In the genomic region with DNA sequence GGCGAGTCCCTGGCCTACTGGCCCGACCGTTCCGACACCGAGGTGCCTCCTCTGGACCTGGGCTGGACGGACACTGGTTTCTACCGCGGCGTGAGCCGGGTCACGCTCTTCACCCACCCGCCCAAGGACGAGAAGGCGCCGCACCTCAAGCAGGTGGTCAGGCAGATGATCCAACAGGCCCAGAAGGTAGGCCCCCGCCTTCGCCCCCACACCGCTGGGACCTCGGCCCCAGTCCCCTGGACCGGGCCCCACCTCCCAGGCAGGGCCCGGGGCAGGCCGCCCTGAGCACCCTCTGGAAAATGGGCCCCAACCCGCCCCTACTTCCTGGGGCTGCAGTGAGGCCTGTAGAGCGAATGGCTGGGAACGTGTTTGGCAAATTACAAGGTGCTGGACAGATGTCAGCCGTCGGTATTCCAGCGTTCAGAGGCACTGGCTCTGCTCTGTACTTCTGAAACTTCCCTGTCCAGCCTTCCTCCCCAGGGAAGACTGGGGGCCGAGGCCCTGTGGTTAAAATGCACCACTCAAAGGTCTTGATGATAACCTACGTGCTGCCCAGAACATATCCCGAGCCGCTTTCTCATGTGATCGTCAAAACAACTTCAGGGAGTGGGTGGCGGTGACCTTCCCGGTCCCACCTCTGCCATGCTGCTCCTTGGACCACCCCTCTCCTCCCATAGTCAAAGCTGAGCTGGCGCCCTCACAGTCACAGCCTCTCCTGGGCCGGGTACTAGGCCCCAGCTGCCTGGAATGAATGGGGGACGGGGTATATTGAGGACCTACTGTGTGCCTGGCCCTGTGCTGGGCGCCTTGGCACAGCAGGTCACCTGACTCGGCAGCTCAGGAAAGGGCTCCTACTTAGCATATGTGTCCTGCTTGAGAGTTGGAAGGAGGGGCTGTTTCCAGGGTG, we compare ENCODE assay signal across 1 cellular context.
TF ChIP-seq lines count a peak whose summit lies in the region.

No MANE protein-coding gene starts in this region.

TF ChIP-seq in GM23338, 12 proteins besides CTCF, POLR2A, EP300 and RAD21:
- TF ChIP-seq, protein P1, sequence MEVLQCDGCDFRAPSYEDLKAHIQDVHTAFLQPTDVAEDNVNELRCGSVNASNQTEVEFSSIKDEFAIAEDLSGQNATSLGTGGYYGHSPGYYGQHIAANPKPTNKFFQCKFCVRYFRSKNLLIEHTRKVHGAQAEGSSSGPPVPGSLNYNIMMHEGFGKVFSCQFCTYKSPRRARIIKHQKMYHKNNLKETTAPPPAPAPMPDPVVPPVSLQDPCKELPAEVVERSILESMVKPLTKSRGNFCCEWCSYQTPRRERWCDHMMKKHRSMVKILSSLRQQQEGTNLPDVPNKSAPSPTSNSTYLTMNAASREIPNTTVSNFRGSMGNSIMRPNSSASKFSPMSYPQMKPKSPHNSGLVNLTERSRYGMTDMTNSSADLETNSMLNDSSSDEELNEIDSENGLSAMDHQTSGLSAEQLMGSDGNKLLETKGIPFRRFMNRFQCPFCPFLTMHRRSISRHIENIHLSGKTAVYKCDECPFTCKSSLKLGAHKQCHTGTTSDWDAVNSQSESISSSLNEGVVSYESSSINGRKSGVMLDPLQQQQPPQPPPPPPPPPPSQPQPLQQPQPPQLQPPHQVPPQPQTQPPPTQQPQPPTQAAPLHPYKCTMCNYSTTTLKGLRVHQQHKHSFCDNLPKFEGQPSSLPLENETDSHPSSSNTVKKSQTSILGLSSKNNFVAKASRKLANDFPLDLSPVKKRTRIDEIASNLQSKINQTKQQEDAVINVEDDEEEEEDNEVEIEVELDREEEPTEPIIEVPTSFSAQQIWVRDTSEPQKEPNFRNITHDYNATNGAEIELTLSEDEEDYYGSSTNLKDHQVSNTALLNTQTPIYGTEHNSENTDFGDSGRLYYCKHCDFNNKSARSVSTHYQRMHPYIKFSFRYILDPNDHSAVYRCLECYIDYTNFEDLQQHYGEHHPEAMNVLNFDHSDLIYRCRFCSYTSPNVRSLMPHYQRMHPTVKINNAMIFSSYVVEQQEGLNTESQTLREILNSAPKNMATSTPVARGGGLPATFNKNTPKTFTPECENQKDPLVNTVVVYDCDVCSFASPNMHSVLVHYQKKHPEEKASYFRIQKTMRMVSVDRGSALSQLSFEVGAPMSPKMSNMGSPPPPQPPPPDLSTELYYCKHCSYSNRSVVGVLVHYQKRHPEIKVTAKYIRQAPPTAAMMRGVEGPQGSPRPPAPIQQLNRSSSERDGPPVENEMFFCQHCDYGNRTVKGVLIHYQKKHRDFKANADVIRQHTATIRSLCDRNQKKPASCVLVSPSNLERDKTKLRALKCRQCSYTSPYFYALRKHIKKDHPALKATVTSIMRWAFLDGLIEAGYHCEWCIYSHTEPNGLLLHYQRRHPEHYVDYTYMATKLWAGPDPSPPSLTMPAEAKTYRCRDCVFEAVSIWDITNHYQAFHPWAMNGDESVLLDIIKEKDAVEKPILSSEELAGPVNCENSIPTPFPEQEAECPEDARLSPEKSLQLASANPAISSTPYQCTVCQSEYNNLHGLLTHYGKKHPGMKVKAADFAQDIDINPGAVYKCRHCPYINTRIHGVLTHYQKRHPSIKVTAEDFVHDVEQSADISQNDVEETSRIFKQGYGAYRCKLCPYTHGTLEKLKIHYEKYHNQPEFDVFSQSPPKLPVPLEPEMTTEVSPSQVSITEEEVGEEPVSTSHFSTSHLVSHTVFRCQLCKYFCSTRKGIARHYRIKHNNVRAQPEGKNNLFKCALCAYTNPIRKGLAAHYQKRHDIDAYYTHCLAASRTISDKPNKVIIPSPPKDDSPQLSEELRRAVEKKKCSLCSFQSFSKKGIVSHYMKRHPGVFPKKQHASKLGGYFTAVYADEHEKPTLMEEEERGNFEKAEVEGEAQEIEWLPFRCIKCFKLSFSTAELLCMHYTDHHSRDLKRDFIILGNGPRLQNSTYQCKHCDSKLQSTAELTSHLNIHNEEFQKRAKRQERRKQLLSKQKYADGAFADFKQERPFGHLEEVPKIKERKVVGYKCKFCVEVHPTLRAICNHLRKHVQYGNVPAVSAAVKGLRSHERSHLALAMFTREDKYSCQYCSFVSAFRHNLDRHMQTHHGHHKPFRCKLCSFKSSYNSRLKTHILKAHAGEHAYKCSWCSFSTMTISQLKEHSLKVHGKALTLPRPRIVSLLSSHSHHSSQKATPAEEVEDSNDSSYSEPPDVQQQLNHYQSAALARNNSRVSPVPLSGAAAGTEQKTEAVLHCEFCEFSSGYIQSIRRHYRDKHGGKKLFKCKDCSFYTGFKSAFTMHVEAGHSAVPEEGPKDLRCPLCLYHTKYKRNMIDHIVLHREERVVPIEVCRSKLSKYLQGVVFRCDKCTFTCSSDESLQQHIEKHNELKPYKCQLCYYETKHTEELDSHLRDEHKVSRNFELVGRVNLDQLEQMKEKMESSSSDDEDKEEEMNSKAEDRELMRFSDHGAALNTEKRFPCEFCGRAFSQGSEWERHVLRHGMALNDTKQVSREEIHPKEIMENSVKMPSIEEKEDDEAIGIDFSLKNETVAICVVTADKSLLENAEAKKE (CRISPR knock-in tag; IDR thresholded peaks at IDR 0.05): no peak
- TF ChIP-seq ZNF114 (CRISPR knock-in tag; IDR thresholded peaks at IDR 0.05): no peak
- TF ChIP-seq, protein P2, sequence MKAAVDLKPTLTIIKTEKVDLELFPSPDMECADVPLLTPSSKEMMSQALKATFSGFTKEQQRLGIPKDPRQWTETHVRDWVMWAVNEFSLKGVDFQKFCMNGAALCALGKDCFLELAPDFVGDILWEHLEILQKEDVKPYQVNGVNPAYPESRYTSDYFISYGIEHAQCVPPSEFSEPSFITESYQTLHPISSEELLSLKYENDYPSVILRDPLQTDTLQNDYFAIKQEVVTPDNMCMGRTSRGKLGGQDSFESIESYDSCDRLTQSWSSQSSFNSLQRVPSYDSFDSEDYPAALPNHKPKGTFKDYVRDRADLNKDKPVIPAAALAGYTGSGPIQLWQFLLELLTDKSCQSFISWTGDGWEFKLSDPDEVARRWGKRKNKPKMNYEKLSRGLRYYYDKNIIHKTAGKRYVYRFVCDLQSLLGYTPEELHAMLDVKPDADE (IDR thresholded peaks at IDR 0.05): no peak
- TF ChIP-seq, protein P3, sequence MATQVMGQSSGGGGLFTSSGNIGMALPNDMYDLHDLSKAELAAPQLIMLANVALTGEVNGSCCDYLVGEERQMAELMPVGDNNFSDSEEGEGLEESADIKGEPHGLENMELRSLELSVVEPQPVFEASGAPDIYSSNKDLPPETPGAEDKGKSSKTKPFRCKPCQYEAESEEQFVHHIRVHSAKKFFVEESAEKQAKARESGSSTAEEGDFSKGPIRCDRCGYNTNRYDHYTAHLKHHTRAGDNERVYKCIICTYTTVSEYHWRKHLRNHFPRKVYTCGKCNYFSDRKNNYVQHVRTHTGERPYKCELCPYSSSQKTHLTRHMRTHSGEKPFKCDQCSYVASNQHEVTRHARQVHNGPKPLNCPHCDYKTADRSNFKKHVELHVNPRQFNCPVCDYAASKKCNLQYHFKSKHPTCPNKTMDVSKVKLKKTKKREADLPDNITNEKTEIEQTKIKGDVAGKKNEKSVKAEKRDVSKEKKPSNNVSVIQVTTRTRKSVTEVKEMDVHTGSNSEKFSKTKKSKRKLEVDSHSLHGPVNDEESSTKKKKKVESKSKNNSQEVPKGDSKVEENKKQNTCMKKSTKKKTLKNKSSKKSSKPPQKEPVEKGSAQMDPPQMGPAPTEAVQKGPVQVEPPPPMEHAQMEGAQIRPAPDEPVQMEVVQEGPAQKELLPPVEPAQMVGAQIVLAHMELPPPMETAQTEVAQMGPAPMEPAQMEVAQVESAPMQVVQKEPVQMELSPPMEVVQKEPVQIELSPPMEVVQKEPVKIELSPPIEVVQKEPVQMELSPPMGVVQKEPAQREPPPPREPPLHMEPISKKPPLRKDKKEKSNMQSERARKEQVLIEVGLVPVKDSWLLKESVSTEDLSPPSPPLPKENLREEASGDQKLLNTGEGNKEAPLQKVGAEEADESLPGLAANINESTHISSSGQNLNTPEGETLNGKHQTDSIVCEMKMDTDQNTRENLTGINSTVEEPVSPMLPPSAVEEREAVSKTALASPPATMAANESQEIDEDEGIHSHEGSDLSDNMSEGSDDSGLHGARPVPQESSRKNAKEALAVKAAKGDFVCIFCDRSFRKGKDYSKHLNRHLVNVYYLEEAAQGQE (IDR thresholded peaks at IDR 0.05; ENCODE audit: unreplicated experiment): no peak
- TF ChIP-seq EZH2 (IDR thresholded peaks at IDR 0.05; ENCODE audit: low read depth, unreplicated experiment): no peak
- TF ChIP-seq EZH2phosphoT487 (IDR thresholded peaks at IDR 0.05; ENCODE audit: unreplicated experiment): no peak
- no peak for TF ChIP-seq POLR2AphosphoS5 (IDR thresholded peaks at IDR 0.05; ENCODE audit: low read depth)
- no peak for TF ChIP-seq CREB1 (CRISPR knock-in tag; IDR thresholded peaks at IDR 0.05; ENCODE audit: low read depth)
- TF ChIP-seq JUNB (IDR thresholded peaks at IDR 0.05; ENCODE audit: unreplicated experiment): no peak
- no peak for TF ChIP-seq STAT1 (IDR thresholded peaks at IDR 0.05; ENCODE audit: unreplicated experiment)
TF ChIP-seq in GM23338: peak in this region for 0.
